Comparison of ENCODE assay signal across 1 cellular context in genomic region chr20:32364554-32365208, GRCh38.
TF ChIP-seq lines count a peak whose summit lies in the region.

No MANE protein-coding gene starts in this region.

TF ChIP-seq in HepG2, 621 proteins besides CTCF, POLR2A, EP300 and RAD21 (continued from another document):
- TF ChIP-seq ZNF672 (CRISPR knock-in tag; IDR thresholded peaks at IDR 0.05), result 0 out of 2 replicates have a peak, but pooled peaks have one; percentile 28
- no peak for TF ChIP-seq MLXIP (CRISPR knock-in tag; IDR thresholded peaks at IDR 0.05; ENCODE audit: borderline replicate concordance)
- no peak for TF ChIP-seq ZNF616 (CRISPR knock-in tag; IDR thresholded peaks at IDR 0.05; ENCODE audit: low read depth)
- TF ChIP-seq MZF1 (CRISPR knock-in tag; IDR thresholded peaks at IDR 0.05; ENCODE audit: borderline replicate concordance), result no peak
- TF ChIP-seq ZNF333 (CRISPR knock-in tag; IDR thresholded peaks at IDR 0.05; ENCODE audit: borderline replicate concordance), result no peak
- TF ChIP-seq ARNT2 (CRISPR knock-in tag; IDR thresholded peaks at IDR 0.05; ENCODE audit: low read depth), result no peak
- TF ChIP-seq KLF16 (CRISPR knock-in tag; IDR thresholded peaks at IDR 0.05), result no peak
- no peak for TF ChIP-seq ZNF10 (CRISPR knock-in tag; IDR thresholded peaks at IDR 0.05; ENCODE audit: borderline replicate concordance, low read depth)
- TF ChIP-seq KAT7 (CRISPR knock-in tag; IDR thresholded peaks at IDR 0.05; ENCODE audit: borderline replicate concordance), result no peak
- TF ChIP-seq ZNF550 (CRISPR knock-in tag; IDR thresholded peaks at IDR 0.05; ENCODE audit: borderline replicate concordance), result no peak
- no peak for TF ChIP-seq REL (CRISPR knock-in tag; conservative IDR thresholded peaks at IDR 0.05)
- no peak for TF ChIP-seq CENPX (CRISPR knock-in tag; IDR thresholded peaks at IDR 0.05)
- 0 out of 2 replicates have a peak, but pooled peaks have one; percentile 54 for TF ChIP-seq SSRP1 (CRISPR knock-in tag; IDR thresholded peaks at IDR 0.05)
- no peak for TF ChIP-seq NR1H2 (CRISPR knock-in tag; IDR thresholded peaks at IDR 0.05; ENCODE audit: borderline replicate concordance, low read depth)
- TF ChIP-seq NCOR1 (IDR thresholded peaks at IDR 0.05; ENCODE audit: borderline replicate concordance, low read length), result no peak
- no peak for TF ChIP-seq ZNF747 (CRISPR knock-in tag; IDR thresholded peaks at IDR 0.05; ENCODE audit: borderline replicate concordance)
- no peak for TF ChIP-seq THAP8 (CRISPR knock-in tag; IDR thresholded peaks at IDR 0.05; ENCODE audit: borderline replicate concordance)
- 0 out of 2 replicates have a peak, but pooled peaks have one; percentile 1 for TF ChIP-seq HDAC2 (CRISPR knock-in tag; IDR thresholded peaks at IDR 0.05)
- no peak for TF ChIP-seq ZNF17 (CRISPR knock-in tag; IDR thresholded peaks at IDR 0.05)
- peak; percentile 85 for TF ChIP-seq RBM22 (optimal IDR thresholded peaks at IDR 0.05; ENCODE audit: low read length)
- no peak for TF ChIP-seq FOXO1 (CRISPR knock-in tag; IDR thresholded peaks at IDR 0.05)
- TF ChIP-seq REPIN1 (CRISPR knock-in tag; IDR thresholded peaks at IDR 0.05; ENCODE audit: borderline replicate concordance, low read depth), result 0 out of 2 replicates have a peak, but pooled peaks have one; percentile 33
- peak; percentile 29; the same call in 1 of the 2 replicates for TF ChIP-seq ZC3H13 (CRISPR knock-in tag; IDR thresholded peaks at IDR 0.05)
- no peak for TF ChIP-seq CBX2 (IDR thresholded peaks at IDR 0.05; ENCODE audit: low read depth, low read length)
- no peak for TF ChIP-seq CBX2 (CRISPR knock-in tag; IDR thresholded peaks at IDR 0.05; ENCODE audit: low read depth)
- no peak for TF ChIP-seq NFAT5 (CRISPR knock-in tag; IDR thresholded peaks at IDR 0.05)
- no peak for TF ChIP-seq FOXP4 (CRISPR knock-in tag; IDR thresholded peaks at IDR 0.05)
- TF ChIP-seq PPARG (CRISPR knock-in tag; conservative IDR thresholded peaks at IDR 0.05), result no peak
- no peak for TF ChIP-seq PCBP1 (IDR thresholded peaks at IDR 0.05; ENCODE audit: borderline replicate concordance, low read depth, low read length)
- no peak for TF ChIP-seq THAP9 (CRISPR knock-in tag; IDR thresholded peaks at IDR 0.05; ENCODE audit: borderline replicate concordance)
- no peak for TF ChIP-seq SNRNP70 (IDR thresholded peaks at IDR 0.05; ENCODE audit: low read depth, low read length)
- TF ChIP-seq DMTF1 (CRISPR knock-in tag; IDR thresholded peaks at IDR 0.05), result no peak
- no peak for TF ChIP-seq MTA1 (CRISPR knock-in tag; IDR thresholded peaks at IDR 0.05; ENCODE audit: borderline replicate concordance)
